Comparison of ENCODE assay signal across 20 cellular contexts in genomic region chr2:100625731-100626130, GRCh38.
"Had no signal": no experiment of that assay in that cellular context is flagged by ENCODE, and none has a peak within 500 bp of the region (broad histone marks: within the 10 kb centered on the region; RNA-seq: fewer than 3 reads in every experiment).

No MANE protein-coding gene starts in this region.

- FAIRE-seq: keratinocyte had no signal

- H3K27ac Mint-ChIP-seq: activated naive CD8-positive, alpha-beta T cell treated with anti-CD3 and anti-CD28 coated beads for 36 hours; natural killer cell treated with Interleukin-12 subunit alpha and Interleukin-12 subunit beta and Interleukin-15 and Interleukin-18, amount 100 ng/mL, for 72 hours had no signal

- H3K4me3 ChIP-seq: cardiac muscle cell, lower lobe of right lung, tibial artery had no signal

- H3K9me3 ChIP-seq: lower lobe of right lung had no signal

- H3K36me3 ChIP-seq: cardiac muscle cell, lower lobe of right lung, tibial artery, WERI-Rb-1 had no signal

- ATAC-seq: lower lobe of right lung; natural killer cell treated with Interleukin-12 subunit alpha and Interleukin-12 subunit beta and Interleukin-15 and Interleukin-18, amount 100 ng/mL, for 72 hours had no signal

- H3K4me1 ChIP-seq: lower lobe of right lung, tibial artery had no signal

- H3K4me3 Mint-ChIP-seq: activated naive CD8-positive, alpha-beta T cell treated with anti-CD3 and anti-CD28 coated beads for 36 hours; natural killer cell treated with Interleukin-12 subunit alpha and Interleukin-12 subunit beta and Interleukin-15 and Interleukin-18, amount 100 ng/mL, for 72 hours had no signal

- H3K27ac ChIP-seq: cardiac muscle cell, epithelial cell of prostate, lower lobe of right lung, tibial artery, WERI-Rb-1 had no signal

- H3K36me3 Mint-ChIP-seq: activated naive CD8-positive, alpha-beta T cell treated with anti-CD3 and anti-CD28 coated beads for 36 hours; natural killer cell treated with Interleukin-12 subunit alpha and Interleukin-12 subunit beta and Interleukin-15 and Interleukin-18, amount 100 ng/mL, for 72 hours had no signal

- H3K9me3 Mint-ChIP-seq: natural killer cell treated with Interleukin-12 subunit alpha and Interleukin-12 subunit beta and Interleukin-15 and Interleukin-18, amount 100 ng/mL, for 72 hours had no signal

- H3K27me3 ChIP-seq: cardiac muscle cell had no signal

- DNase-seq: activated CD4-positive, alpha-beta T cell treated with anti-CD3 and anti-CD28 coated beads for 1 hour; activated naive CD4-positive, alpha-beta T cell; activated naive CD8-positive, alpha-beta T cell treated with anti-CD3 and anti-CD28 coated beads for 36 hours; dermis blood vessel endothelial cell; foreskin melanocyte; lower lobe of right lung; nucleus accumbens; posterior cingulate gyrus; retina; stimulated activated CD4-positive, alpha-beta T cell treated with anti-CD3 and anti-CD28 coated beads, Interleukin-12 subunit alpha, Interleukin-12 subunit beta, amount 100 ng/mL, for 4 hours; stimulated activated CD4-positive, alpha-beta T cell treated with anti-CD3 and anti-CD28 coated beads, Interleukin-1b, Interleukin-23, amount 100 ng/mL, for 48 hours; stimulated activated CD8-positive, alpha-beta memory T cell treated with anti-CD3 and anti-CD28 coated beads, Interleukin-4, amount 100 ng/mL, for 48 hours; stimulated activated naive CD4-positive, alpha-beta T cell treated with Interleukin-2 at 50 U/mL for 16 hours; T-helper 2 cell; tibial artery; WERI-Rb-1 had no signal
